ENCODE assay signal across 35 cellular contexts in the genomic region with DNA sequence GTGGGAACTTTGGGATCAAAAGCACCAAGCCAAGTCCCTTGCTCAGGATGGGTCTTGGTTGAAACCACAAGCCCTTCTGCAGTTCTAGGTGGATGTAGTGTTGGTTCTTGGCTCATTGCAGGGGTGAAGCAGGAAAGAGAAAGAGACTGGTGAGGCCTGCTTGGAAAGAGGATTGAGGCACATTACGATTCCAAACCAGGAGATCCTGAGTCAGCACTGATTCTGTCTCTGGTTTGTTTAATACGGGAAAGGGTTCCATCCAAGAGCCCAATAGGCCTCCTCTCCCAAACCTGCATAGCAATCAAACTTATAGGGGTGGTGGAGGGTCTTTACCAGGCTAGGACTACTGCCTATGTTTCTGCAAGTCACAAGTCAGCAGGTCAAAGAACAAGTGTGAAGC. TPM values are rescaled to one million over a fixed set of nuclear protein-coding genes. Genes with fewer than 3 reads are reported as not detected.
"Had no signal": no experiment of that assay in that cellular context is flagged by ENCODE, and none has a peak within 500 bp of the region (broad histone marks: within the 10 kb centered on the region; RNA-seq: fewer than 3 reads in every experiment).

No MANE protein-coding gene starts in this region.

- H3K4me1 Mint-ChIP-seq: brain, endodermal cell had no signal

- H3K27me3 Mint-ChIP-seq: activated CD4-positive, alpha-beta memory T cell treated with anti-CD3 and anti-CD28 coated beads for 36 hours; activated CD4-positive, alpha-beta T cell treated with anti-CD3 and anti-CD28 coated beads for 36 hours; activated CD4-positive, alpha-beta T cell treated with anti-CD3 and anti-CD28 coated beads, Interleukin-2, amount 10 ng/mL, durations not matched to agents 24 days and 14 days; activated naive CD8-positive, alpha-beta T cell treated with anti-CD3 and anti-CD28 coated beads, Interleukin-2, amount 10 ng/mL, durations not matched to agents 7 days and 5 days; activated T-cell treated with anti-CD3 and anti-CD28 coated beads, Interleukin-2, amount 50 U/mL, for 24 hours; central memory CD8-positive, alpha-beta T cell; dendritic cell treated with granulocyte-macrophage colony-stimulating factor and Interleukin-4, amounts not matched to agents 40 ng/mL and 50 ng/mL, for 4 days had no signal

- H3K4me1 ChIP-seq: ascending aorta, breast epithelium, esophagus squamous epithelium, gastroesophageal sphincter had no signal

- H3K4me3 ChIP-seq: ascending aorta, breast epithelium, coronary artery, dorsolateral prefrontal cortex, esophagus squamous epithelium, gastroesophageal sphincter, heart right ventricle had no signal

- ATAC-seq: activated CD4-positive, alpha-beta T cell treated with anti-CD3 and anti-CD28 coated beads for 36 hours; activated CD8-positive, alpha-beta memory T cell treated with anti-CD3 and anti-CD28 coated beads, Interleukin-2, amount 10 ng/mL, durations not matched to agents 7 days and 5 days; activated CD8-positive, alpha-beta T cell treated with anti-CD3 and anti-CD28 coated beads, Interleukin-2, amount 10 ng/mL, durations not matched to agents 7 days and 5 days; activated naive CD4-positive, alpha-beta T cell treated with anti-CD3 and anti-CD28 coated beads, Interleukin-2, amount 50 U/mL, for 72 hours; activated T-cell treated with anti-CD3 and anti-CD28 coated beads, Interleukin-2, amount 50 U/mL, for 72 hours; gastroesophageal sphincter had no signal

- H3K27ac ChIP-seq: ascending aorta, breast epithelium, coronary artery, dorsolateral prefrontal cortex, epithelial cell of prostate, esophagus squamous epithelium, gastroesophageal sphincter had no signal

- H3K9me3 ChIP-seq: ascending aorta, breast epithelium, esophagus squamous epithelium, gastroesophageal sphincter, heart right ventricle had no signal

- H3K27ac Mint-ChIP-seq: activated CD4-positive, alpha-beta memory T cell treated with anti-CD3 and anti-CD28 coated beads for 36 hours; activated CD4-positive, alpha-beta T cell treated with anti-CD3 and anti-CD28 coated beads for 36 hours; activated CD4-positive, alpha-beta T cell treated with anti-CD3 and anti-CD28 coated beads, Interleukin-2, amount 10 ng/mL, durations not matched to agents 24 days and 14 days; activated CD8-positive, alpha-beta memory T cell treated with anti-CD3 and anti-CD28 coated beads, Interleukin-2, amount 10 ng/mL, durations not matched to agents 7 days and 5 days; activated CD8-positive, alpha-beta T cell treated with anti-CD3 and anti-CD28 coated beads, Interleukin-2, amount 10 ng/mL, durations not matched to agents 7 days and 5 days; activated naive CD4-positive, alpha-beta T cell treated with anti-CD3 and anti-CD28 coated beads, Interleukin-2, amount 10 ng/mL, durations not matched to agents 7 days and 5 days; activated naive CD8-positive, alpha-beta T cell treated with anti-CD3 and anti-CD28 coated beads, Interleukin-2, amount 10 ng/mL, durations not matched to agents 7 days and 5 days; activated T-cell treated with anti-CD3 and anti-CD28 coated beads, Interleukin-2, amount 50 U/mL, for 24 hours; activated T-cell treated with anti-CD3 and anti-CD28 coated beads, Interleukin-2, amount 50 U/mL, for 72 hours; brain; dendritic cell treated with granulocyte-macrophage colony-stimulating factor and Interleukin-4, amounts not matched to agents 40 ng/mL and 50 ng/mL, for 4 days; endodermal cell had no signal

- H3K4me3 Mint-ChIP-seq: activated CD4-positive, alpha-beta memory T cell treated with anti-CD3 and anti-CD28 coated beads for 36 hours; activated CD4-positive, alpha-beta T cell treated with anti-CD3 and anti-CD28 coated beads for 36 hours; activated CD4-positive, alpha-beta T cell treated with anti-CD3 and anti-CD28 coated beads, Interleukin-2, amount 10 ng/mL, durations not matched to agents 24 days and 14 days; activated CD8-positive, alpha-beta memory T cell treated with anti-CD3 and anti-CD28 coated beads, Interleukin-2, amount 10 ng/mL, durations not matched to agents 7 days and 5 days; activated CD8-positive, alpha-beta T cell treated with anti-CD3 and anti-CD28 coated beads, Interleukin-2, amount 10 ng/mL, durations not matched to agents 7 days and 5 days; activated naive CD4-positive, alpha-beta T cell treated with anti-CD3 and anti-CD28 coated beads, Interleukin-2, amount 10 ng/mL, durations not matched to agents 7 days and 5 days; activated naive CD8-positive, alpha-beta T cell treated with anti-CD3 and anti-CD28 coated beads, Interleukin-2, amount 10 ng/mL, durations not matched to agents 7 days and 5 days; activated T-cell treated with anti-CD3 and anti-CD28 coated beads, Interleukin-2, amount 50 U/mL, for 24 hours; activated T-cell treated with anti-CD3 and anti-CD28 coated beads, Interleukin-2, amount 50 U/mL, for 72 hours; brain; central memory CD8-positive, alpha-beta T cell; dendritic cell treated with granulocyte-macrophage colony-stimulating factor and Interleukin-4, amounts not matched to agents 40 ng/mL and 50 ng/mL, for 4 days; endodermal cell had no signal

- DNase-seq: activated CD4-positive, alpha-beta memory T cell treated with anti-CD3 and anti-CD28 coated beads for 36 hours; activated CD4-positive, alpha-beta T cell treated with anti-CD3 and anti-CD28 coated beads for 36 hours; activated CD4-positive, alpha-beta T cell treated with anti-CD3 and anti-CD28 coated beads, Interleukin-2, amount 10 ng/mL, durations not matched to agents 24 days and 14 days; activated CD4-positive, CD25-positive, alpha-beta regulatory T cell; activated CD4-positive, CD25-positive, alpha-beta regulatory T cell treated with anti-CD3 and anti-CD28 coated beads, Interleukin-2, amount 50 U/mL, for 72 hours; activated CD8-positive, alpha-beta memory T cell treated with anti-CD3 and anti-CD28 coated beads, Interleukin-2, amount 10 ng/mL, durations not matched to agents 7 days and 5 days; activated CD8-positive, alpha-beta memory T cell treated with anti-CD3 and anti-CD28 coated beads, Interleukin-2, amount 50 U/mL, for 4 hours; activated CD8-positive, alpha-beta T cell treated with anti-CD3 and anti-CD28 coated beads, Interleukin-2, amount 10 ng/mL, durations not matched to agents 7 days and 5 days; activated gamma-delta T cell; activated naive CD4-positive, alpha-beta T cell; activated naive CD4-positive, alpha-beta T cell treated with anti-CD3 and anti-CD28 coated beads, Interleukin-2, amount 10 ng/mL, durations not matched to agents 7 days and 5 days; activated naive CD8-positive, alpha-beta T cell treated with anti-CD3 and anti-CD28 coated beads, Interleukin-2, amount 10 ng/mL, durations not matched to agents 7 days and 5 days; activated T-cell treated with anti-CD3 and anti-CD28 coated beads for 4 hours; activated T-cell treated with anti-CD3 and anti-CD28 coated beads, Interleukin-2, amount 50 U/mL, for 24 hours; activated T-cell treated with anti-CD3 and anti-CD28 coated beads, Interleukin-2, amount 50 U/mL, for 72 hours; effector memory CD4-positive, alpha-beta T cell; endodermal cell; esophagus squamous epithelium; foreskin melanocyte; heart right ventricle; T-helper 2 cell had no signal

- H3K9me3 Mint-ChIP-seq: activated CD4-positive, alpha-beta memory T cell treated with anti-CD3 and anti-CD28 coated beads for 36 hours; activated CD4-positive, alpha-beta T cell treated with anti-CD3 and anti-CD28 coated beads, Interleukin-2, amount 10 ng/mL, durations not matched to agents 24 days and 14 days; activated naive CD4-positive, alpha-beta T cell treated with anti-CD3 and anti-CD28 coated beads, Interleukin-2, amount 10 ng/mL, durations not matched to agents 7 days and 5 days; activated naive CD4-positive, alpha-beta T cell treated with anti-CD3 and anti-CD28 coated beads, Interleukin-2, amount 50 U/mL, for 72 hours; activated naive CD8-positive, alpha-beta T cell treated with anti-CD3 and anti-CD28 coated beads, Interleukin-2, amount 10 ng/mL, durations not matched to agents 7 days and 5 days; activated T-cell treated with anti-CD3 and anti-CD28 coated beads, Interleukin-2, amount 50 U/mL, for 24 hours; activated T-cell treated with anti-CD3 and anti-CD28 coated beads, Interleukin-2, amount 50 U/mL, for 72 hours; brain; central memory CD8-positive, alpha-beta T cell; dendritic cell treated with granulocyte-macrophage colony-stimulating factor and Interleukin-4, amounts not matched to agents 40 ng/mL and 50 ng/mL, for 4 days; endodermal cell had no signal

- H3K27me3 ChIP-seq: ascending aorta, breast epithelium, dorsolateral prefrontal cortex, esophagus squamous epithelium, gastroesophageal sphincter, heart right ventricle had no signal

RNA-seq across cellular contexts. Expression of a gene that starts 48.9 kb away (rescaled TPM):
- total RNA-seq: activated CD4-positive, alpha-beta memory T cell treated with anti-CD3 and anti-CD28 coated beads for 36 hours; activated CD4-positive, alpha-beta T cell treated with anti-CD3 and anti-CD28 coated beads for 36 hours; activated CD4-positive, alpha-beta T cell treated with anti-CD3 and anti-CD28 coated beads, Interleukin-2, amount 10 ng/mL, durations not matched to agents 24 days and 14 days; activated CD8-positive, alpha-beta memory T cell treated with anti-CD3 and anti-CD28 coated beads for 36 hours; activated CD8-positive, alpha-beta memory T cell treated with anti-CD3 and anti-CD28 coated beads, Interleukin-2, amount 10 ng/mL, durations not matched to agents 7 days and 5 days; activated CD8-positive, alpha-beta T cell treated with anti-CD3 and anti-CD28 coated beads, Interleukin-2, amount 10 ng/mL, durations not matched to agents 7 days and 5 days; activated naive CD4-positive, alpha-beta T cell treated with anti-CD3 and anti-CD28 coated beads, Interleukin-2, amount 50 U/mL, for 72 hours; activated naive CD8-positive, alpha-beta T cell treated with anti-CD3 and anti-CD28 coated beads, Interleukin-2, amount 10 ng/mL, durations not matched to agents 7 days and 5 days; activated T-cell treated with anti-CD3 and anti-CD28 coated beads, Interleukin-2, amount 50 U/mL, for 72 hours; endodermal cell; fibroblast of lung; fibroblast of villous mesenchyme; T-helper 1 cell treated with Interleukin-12 subunit alpha and Interleukin-12 subunit beta and Interleukin-4 antibody, amounts not matched to agents 30 ng/mL and 1 ng/mL, for 36 hours had no signal
- polyA plus RNA-seq: fibroblast of lung had no signal
